Comparison of ENCODE assay signal across 12 cellular contexts in genomic region chr19:49924004-49924880, GRCh38. TPM values are rescaled to one million over a fixed set of nuclear protein-coding genes. Genes with fewer than 3 reads are reported as not detected.
DNase-seq lines count a peak whose midpoint lies in the region; ATAC-seq and TF ChIP-seq lines count a peak whose summit lies in the region.
"Had no signal": no experiment of that assay in that cellular context is flagged by ENCODE, and none has a peak within 500 bp of the region (broad histone marks: within the 10 kb centered on the region; RNA-seq: fewer than 3 reads in every experiment).

No MANE protein-coding gene starts in this region.

- H2AFZ ChIP-seq in SK-N-SH (ENCODE audit: low read depth) = no peak overlapping the region

- H3K27me3 ChIP-seq in endodermal cell (ENCODE audit: control insufficient read depth, insufficient read depth, low read length, poor library complexity, severe bottlenecking) (no peaks in the 10 kb centered on the region), SK-N-SH (ENCODE audit: insufficient read depth) (no peaks in the 10 kb centered on the region)

- TF ChIP-seq CTCF in endodermal cell (conservative IDR thresholded peaks at IDR 0.05) = no peak
- TF ChIP-seq CTCF in SK-N-SH (IDR thresholded peaks at IDR 0.05) = no peak

- no peak overlapping the region for H3K4me2 ChIP-seq in SK-N-SH

- H3K36me3 ChIP-seq in endodermal cell (ENCODE audit: control insufficient read depth, insufficient read depth, low read length) (peaks cover 67% of the 10 kb centered on the region), SK-N-SH (replicated peaks in 1 of 2; ENCODE audit: control insufficient read depth in 1 of 2, insufficient read depth in 2 of 2, low read length in 1 of 2) (peaks cover 24 to 28% of the 10 kb centered on the region in 2 experiments)

- TF ChIP-seq EP300 in SK-N-SH (IDR thresholded peaks at IDR 0.05; ENCODE audit: borderline replicate concordance in 1 of 2, low read depth in 1 of 2, low read length in 1 of 2) = no peak

- no peak for ATAC-seq in stimulated activated effector memory CD8-positive, alpha-beta T cell treated with anti-CD3 and anti-CD28 coated beads, Interleukin-12 subunit alpha, Interleukin-12 subunit beta, amount 100 ng/mL, for 72 hours
- ATAC-seq in HG03520 (IDR thresholded peaks at IDR 0.05; ENCODE audit: unreplicated experiment) = no peak

- H3K9me3 ChIP-seq in endodermal cell (ENCODE audit: control insufficient read depth, low read length) (no peaks in the 10 kb centered on the region), SK-N-SH (no peaks in the 10 kb centered on the region)

- no peaks in the 10 kb centered on the region for H3K9me3 Mint-ChIP-seq in activated naive CD4-positive, alpha-beta T cell treated with anti-CD3 and anti-CD28 coated beads, Interleukin-2, amount 10 ng/mL, durations not matched to agents 7 days and 5 days
- no peaks in the 10 kb centered on the region for H3K9me3 Mint-ChIP-seq in endodermal cell
- H3K9me3 Mint-ChIP-seq in stimulated activated effector memory CD8-positive, alpha-beta T cell treated with anti-CD3 and anti-CD28 coated beads, Interleukin-12 subunit alpha, Interleukin-12 subunit beta, amount 100 ng/mL, for 72 hours = no peaks in the 10 kb centered on the region

- H3K4me3 ChIP-seq in endodermal cell (ENCODE audit: low read length) (no peak overlapping the region), SK-N-SH (ENCODE audit: low read depth in 2 of 2, low read length in 1 of 2) (no peak overlapping the region)

- CTCF ChIA-PET in activated naive CD4-positive, alpha-beta T cell treated with anti-CD3 and anti-CD28 coated beads, Interleukin-2, amount 10 ng/mL, durations not matched to agents 7 days and 5 days (lab: Charles Lee) = no interaction called here
- CTCF ChIA-PET in SK-N-SH (lab: Yijun Ruan, JAX) = interaction anchor here (0.8 to 1.1 kb wide), 2 partner anchors 14 to 60 kb away, joined by 3 to 4 read pairs; no protein-coding TSS in a partner anchor

- peak overlapping the region; percentile 19 for H3K27ac Mint-ChIP-seq in activated naive CD4-positive, alpha-beta T cell treated with anti-CD3 and anti-CD28 coated beads, Interleukin-2, amount 10 ng/mL, durations not matched to agents 7 days and 5 days
- no peak overlapping the region for H3K27ac Mint-ChIP-seq in endodermal cell
- H3K27ac Mint-ChIP-seq in stimulated activated effector memory CD8-positive, alpha-beta T cell treated with anti-CD3 and anti-CD28 coated beads, Interleukin-12 subunit alpha, Interleukin-12 subunit beta, amount 100 ng/mL, for 72 hours = peak overlapping the region; percentile 88

- 92 to 95% methylated on average over 19 to 25 of the region's 25 CpGs for WGBS in endodermal cell (ENCODE audit: insufficient coverage in 1 of 2, insufficient read length in 1 of 2), 2 experiments
- 89% methylated on average over 24 of the region's 25 CpGs for WGBS in SK-N-SH (ENCODE audit: low lambda C conversion rate)

- H3K9ac ChIP-seq in endodermal cell (ENCODE audit: extremely low read depth, low read length, poor library complexity, severe bottlenecking) (no peak overlapping the region), SK-N-SH (no peak overlapping the region)

- no peak overlapping the region for H3K27ac ChIP-seq in endodermal cell (ENCODE audit: low read depth, low read length)
- H3K27ac ChIP-seq in SK-N-SH (ENCODE audit: low read depth in 2 of 2, low read length in 1 of 2) = no peak overlapping the region

- POLR2A ChIA-PET in SK-N-SH (lab: Yijun Ruan, JAX) = no interaction called here

- H3F3A ChIP-seq in SK-N-SH (replicated peaks; ENCODE audit: insufficient read depth) = peaks cover 9% of the 10 kb centered on the region

- peaks cover 100% of the 10 kb centered on the region for H3K79me2 ChIP-seq in SK-N-SH (ENCODE audit: insufficient read depth)

- peaks cover 5% of the 10 kb centered on the region for H3K27me3 Mint-ChIP-seq in activated naive CD4-positive, alpha-beta T cell treated with anti-CD3 and anti-CD28 coated beads, Interleukin-2, amount 10 ng/mL, durations not matched to agents 7 days and 5 days
- H3K27me3 Mint-ChIP-seq in endodermal cell (ENCODE audit: insufficient read depth) = no peaks in the 10 kb centered on the region

- TF ChIP-seq RAD21 in SK-N-SH (IDR thresholded peaks at IDR 0.05; ENCODE audit: low read length) = no peak

- no peaks in the 10 kb centered on the region for H3K9me2 ChIP-seq in SK-N-SH

- peaks cover 56% of the 10 kb centered on the region; the same call in 1 of the 2 replicates for H4K20me1 ChIP-seq in SK-N-SH (ENCODE audit: insufficient read depth)

- H3K4me3 Mint-ChIP-seq in activated naive CD4-positive, alpha-beta T cell treated with anti-CD3 and anti-CD28 coated beads, Interleukin-2, amount 10 ng/mL, durations not matched to agents 7 days and 5 days = no peak overlapping the region
- H3K4me3 Mint-ChIP-seq in endodermal cell = no peak overlapping the region
- no peak overlapping the region for H3K4me3 Mint-ChIP-seq in stimulated activated effector memory CD8-positive, alpha-beta T cell treated with anti-CD3 and anti-CD28 coated beads, Interleukin-12 subunit alpha, Interleukin-12 subunit beta, amount 100 ng/mL, for 72 hours

- no peak for DNase-seq in activated naive CD4-positive, alpha-beta T cell treated with anti-CD3 and anti-CD28 coated beads, Interleukin-2, amount 10 ng/mL, durations not matched to agents 7 days and 5 days
- DNase-seq in activated naive CD4-positive, alpha-beta T cell treated with Interleukin-2 at 50 U/mL for 16 hours = no peak
- peak; percentile 34 for DNase-seq in NCI-H69 (lab: John Stamatoyannopoulos, UW)
- peak; percentile 43 for DNase-seq in endodermal cell
- no peak for DNase-seq in stimulated activated effector memory CD8-positive, alpha-beta T cell treated with anti-CD3 and anti-CD28 coated beads, Interleukin-12 subunit alpha, Interleukin-12 subunit beta, amount 100 ng/mL, for 72 hours (ENCODE audit: low spot score in 2 of 2)
- DNase-seq in SK-N-SH = no peak
- DNase-seq in SHP77 treated with DMSO at 0.1 percent for 48 hours (lab: John Stamatoyannopoulos, UW) = no peak
- DNase-seq: occipital lobe; OCI-M1; stimulated activated CD4-positive, alpha-beta T cell treated with anti-CD3 and anti-CD28 coated beads, Interleukin-2, amount 100 ng/mL, for 48 hours had no signal

- peaks cover 43% of the 10 kb centered on the region for H3K36me3 Mint-ChIP-seq in activated naive CD4-positive, alpha-beta T cell treated with anti-CD3 and anti-CD28 coated beads, Interleukin-2, amount 10 ng/mL, durations not matched to agents 7 days and 5 days
- peaks cover 66% of the 10 kb centered on the region for H3K36me3 Mint-ChIP-seq in endodermal cell (ENCODE audit: low read depth)
- peaks cover 100% of the 10 kb centered on the region for H3K36me3 Mint-ChIP-seq in stimulated activated effector memory CD8-positive, alpha-beta T cell treated with anti-CD3 and anti-CD28 coated beads, Interleukin-12 subunit alpha, Interleukin-12 subunit beta, amount 100 ng/mL, for 72 hours

- peaks cover 44% of the 10 kb centered on the region for H3K4me1 Mint-ChIP-seq in activated naive CD4-positive, alpha-beta T cell treated with anti-CD3 and anti-CD28 coated beads, Interleukin-2, amount 10 ng/mL, durations not matched to agents 7 days and 5 days
- peaks cover 22% of the 10 kb centered on the region for H3K4me1 Mint-ChIP-seq in endodermal cell
- H3K4me1 Mint-ChIP-seq in stimulated activated effector memory CD8-positive, alpha-beta T cell treated with anti-CD3 and anti-CD28 coated beads, Interleukin-12 subunit alpha, Interleukin-12 subunit beta, amount 100 ng/mL, for 72 hours = peaks cover 83% of the 10 kb centered on the region

- H3K4me1 ChIP-seq in endodermal cell (ENCODE audit: control insufficient read depth, insufficient read depth, low read length) (peaks cover 7% of the 10 kb centered on the region), SK-N-SH (ENCODE audit: control insufficient read depth in 1 of 2, insufficient read depth in 2 of 2, low read depth in 1 of 2, low read length in 1 of 2) (peaks cover 7 to 8% of the 10 kb centered on the region in 2 experiments; a peak in 2 of 4 replicates)

TF ChIP-seq in SK-N-SH, 30 proteins besides CTCF, POLR2A, EP300 and RAD21 (continues in another document):
- TF ChIP-seq TEAD4 (IDR thresholded peaks at IDR 0.05; ENCODE audit: borderline replicate concordance, insufficient read depth) = no peak
- no peak for TF ChIP-seq TAF1 (IDR thresholded peaks at IDR 0.05; ENCODE audit: borderline replicate concordance, low read depth, low read length)
- no peak for TF ChIP-seq POLR2AphosphoS5 (IDR thresholded peaks at IDR 0.05; ENCODE audit: low read depth, low read length)
- no peak for TF ChIP-seq GABPA (IDR thresholded peaks at IDR 0.05; ENCODE audit: low read depth)
- TF ChIP-seq EZH2phosphoT487 (IDR thresholded peaks at IDR 0.05; ENCODE audit: borderline replicate concordance, low read depth) = no peak
- TF ChIP-seq SIN3A (IDR thresholded peaks at IDR 0.05; ENCODE audit: borderline replicate concordance, low read depth, low read length) = no peak
- no peak for TF ChIP-seq JUND (IDR thresholded peaks at IDR 0.05)

RNA-seq across cellular contexts. Expression of gene ATF5, which starts 4.8 kb away (rescaled TPM):
- total RNA-seq in endodermal cell = 10 to 100 TPM in 1 of 2 donors, 1 to 10 TPM in 1; 7.4 to 12.0 TPM
- polyA plus RNA-seq in endodermal cell (2013, experiment 1 of 2) = 11.8 TPM
- polyA plus RNA-seq in endodermal cell (2013, experiment 2 of 2) = 9.1 TPM
- 11.1 and 11.7 TPM in 2 replicates for polyA plus RNA-seq in SK-N-SH (2012; rRNA removed)
- polyA plus RNA-seq in SK-N-SH (2012; cell fraction: cytosol; rRNA removed) = 10.3 TPM in 2 replicates
- 20.7 and 27.7 TPM in 2 replicates for polyA plus RNA-seq in SK-N-SH (2012; cell fraction: nucleus; rRNA removed)

RNA-seq across cellular contexts. Expression of gene NUP62, which starts 5.1 kb away (rescaled TPM):
- total RNA-seq in endodermal cell = 10 to 100 TPM; 84.9 to 96.4 TPM
- 80.0 TPM for polyA plus RNA-seq in endodermal cell (2013, experiment 1 of 2)
- polyA plus RNA-seq in endodermal cell (2013, experiment 2 of 2) = 78.3 TPM
- polyA plus RNA-seq in SK-N-SH (2012; rRNA removed) = 14.6 and 16.2 TPM in 2 replicates
- 11.7 and 14.3 TPM in 2 replicates for polyA plus RNA-seq in SK-N-SH (2012; cell fraction: cytosol; rRNA removed)
- polyA plus RNA-seq in SK-N-SH (2012; cell fraction: nucleus; rRNA removed) = 21.6 and 23.5 TPM in 2 replicates

RNA-seq across cellular contexts. Expression of gene IL4I1, which starts 27.6 kb away (rescaled TPM):
- under 1 TPM in 1 of 2 donors, not detected in 1; 0.97 TPM for total RNA-seq in endodermal cell
- polyA plus RNA-seq in endodermal cell (2013, experiment 1 of 2) = 0.68 TPM
- polyA plus RNA-seq in endodermal cell (2013, experiment 2 of 2) = 0.95 TPM
- 0.35 and 0.50 TPM in 2 replicates for polyA plus RNA-seq in SK-N-SH (2012; rRNA removed)
- 0.27 and 0.31 TPM in 2 replicates for polyA plus RNA-seq in SK-N-SH (2012; cell fraction: cytosol; rRNA removed)
- 0.76 and 0.97 TPM in 2 replicates for polyA plus RNA-seq in SK-N-SH (2012; cell fraction: nucleus; rRNA removed)
- total RNA-seq: occipital lobe had no signal

RNA-seq across cellular contexts. Expression of gene SIGLEC11, which starts 36.7 kb away (rescaled TPM):
- total RNA-seq in endodermal cell = not detected
- not detected for polyA plus RNA-seq in endodermal cell (2013, experiment 1 of 2)
- polyA plus RNA-seq in endodermal cell (2013, experiment 2 of 2) = not detected
- polyA plus RNA-seq in SK-N-SH (2012; rRNA removed) = not detected in 2 replicates
- not detected in 2 replicates for polyA plus RNA-seq in SK-N-SH (2012; cell fraction: cytosol; rRNA removed)
- polyA plus RNA-seq in SK-N-SH (2012; cell fraction: nucleus; rRNA removed) = not detected in 2 replicates
- polyA plus RNA-seq: keratinocyte had no signal

RNA-seq across cellular contexts. Expression of gene TBC1D17, which starts 46.7 kb away (rescaled TPM):
- 10 to 100 TPM; 40.7 to 47.3 TPM for total RNA-seq in endodermal cell
- polyA plus RNA-seq in endodermal cell (2013, experiment 1 of 2) = 35.5 TPM
- polyA plus RNA-seq in endodermal cell (2013, experiment 2 of 2) = 29.4 TPM
- 27.3 and 28.3 TPM in 2 replicates for polyA plus RNA-seq in SK-N-SH (2012; rRNA removed)
- 14.9 and 22.0 TPM in 2 replicates for polyA plus RNA-seq in SK-N-SH (2012; cell fraction: cytosol; rRNA removed)
- 76.2 and 78.9 TPM in 2 replicates for polyA plus RNA-seq in SK-N-SH (2012; cell fraction: nucleus; rRNA removed)

Comparison
In these comparisons a context has a peak if more than half of its experiments do, and no peak if none do; other contexts are left out.
1. DNase-seq: peak in NCI-H69 (single experiment) and endodermal cell (single experiment); none in activated naive CD4-positive, alpha-beta T cell treated with anti-CD3 and anti-CD28 coated beads, Interleukin-2, amount 10 ng/mL, durations not matched to agents 7 days and 5 days (single experiment), activated naive CD4-positive, alpha-beta T cell treated with Interleukin-2 at 50 U/mL for 16 hours (single experiment), stimulated activated effector memory CD8-positive, alpha-beta T cell treated with anti-CD3 and anti-CD28 coated beads, Interleukin-12 subunit alpha, Interleukin-12 subunit beta, amount 100 ng/mL, for 72 hours (0 of 2), SK-N-SH (single experiment) and SHP77 treated with DMSO at 0.1 percent for 48 hours (single experiment).